ENCODE assay signal across 23 cellular contexts in the genomic region with DNA sequence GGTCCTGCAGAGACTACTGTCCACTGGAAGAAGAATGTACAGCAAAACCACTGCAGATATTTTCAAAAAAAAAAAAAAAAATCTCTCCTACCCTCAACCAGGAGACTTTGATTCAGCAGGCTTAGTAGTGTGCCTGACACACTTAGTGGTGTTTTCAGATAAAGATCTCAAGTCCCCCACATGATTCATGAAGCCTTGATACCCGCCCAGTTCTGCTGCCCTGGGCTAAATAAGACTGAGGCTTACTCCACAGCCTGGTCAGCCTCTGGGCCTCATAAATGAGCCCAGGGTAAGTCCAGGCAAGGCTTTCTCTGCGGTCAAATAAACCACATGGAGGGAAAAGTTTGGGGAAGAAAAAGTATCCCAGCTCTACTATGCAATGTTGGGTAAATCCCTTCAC.
"Had no signal": no experiment of that assay in that cellular context is flagged by ENCODE, and none has a peak within 500 bp of the region (broad histone marks: within the 10 kb centered on the region; RNA-seq: fewer than 3 reads in every experiment).

No MANE protein-coding gene starts in this region.

- H3K9me3 ChIP-seq: Peyer's patch had no signal

- H3K27ac Mint-ChIP-seq: activated B cell treated with CpG ODN at 0.5 μM for 24 hours; activated CD4-positive, alpha-beta T cell treated with anti-CD3 and anti-CD28 coated beads, Interleukin-2, amount 10 ng/mL, durations not matched to agents 24 days and 14 days; activated CD8-positive, alpha-beta memory T cell treated with anti-CD3 and anti-CD28 coated beads, Interleukin-2, amount 10 ng/mL, durations not matched to agents 7 days and 5 days; activated T-cell treated with anti-CD3 and anti-CD28 coated beads, Interleukin-2, amount 50 U/mL, for 24 hours; activated T-helper 1 cell treated with anti-CD3 and anti-CD28 coated beads, Interleukin-12 subunit alpha, Interleukin-12 subunit beta, Interleukin-2, Interleukin-4 antibody, amounts not matched to agents 30 ng/mL and 10 ng/mL and 1 ng/mL, durations not matched to agents 14 hours and 24 hours and 36 hours; T-helper 1 cell treated with Interleukin-12 subunit alpha and Interleukin-12 subunit beta and Interleukin-4 antibody, amounts not matched to agents 30 μg/mL and 1 μg/mL, for 36 hours had no signal

- H3K4me3 ChIP-seq: Peyer's patch had no signal

- H3K4me1 ChIP-seq: Peyer's patch had no signal

- H3K9me3 Mint-ChIP-seq: activated B cell treated with CpG ODN at 0.5 μM for 24 hours; activated naive CD4-positive, alpha-beta T cell treated with anti-CD3 and anti-CD28 coated beads, Interleukin-2, amount 50 U/mL, for 72 hours; activated T-cell treated with anti-CD3 and anti-CD28 coated beads, Interleukin-2, amount 50 U/mL, for 24 hours had no signal

- ATAC-seq: activated CD8-positive, alpha-beta memory T cell treated with anti-CD3 and anti-CD28 coated beads, Interleukin-2, amount 10 ng/mL, durations not matched to agents 7 days and 5 days had no signal

- H3K4me1 Mint-ChIP-seq: activated CD4-positive, alpha-beta T cell treated with anti-CD3 and anti-CD28 coated beads, Interleukin-2, amount 10 ng/mL, durations not matched to agents 24 days and 14 days; activated CD8-positive, alpha-beta memory T cell treated with anti-CD3 and anti-CD28 coated beads, Interleukin-2, amount 10 ng/mL, durations not matched to agents 7 days and 5 days had no signal

- H3K36me3 ChIP-seq: Peyer's patch had no signal

- H3K27me3 ChIP-seq: Peyer's patch had no signal

- H3K27ac ChIP-seq: Peyer's patch had no signal

- H3K4me3 Mint-ChIP-seq: activated B cell treated with CpG ODN at 0.5 μM for 24 hours; activated CD4-positive, alpha-beta T cell treated with anti-CD3 and anti-CD28 coated beads, Interleukin-2, amount 10 ng/mL, durations not matched to agents 24 days and 14 days; activated CD8-positive, alpha-beta memory T cell treated with anti-CD3 and anti-CD28 coated beads, Interleukin-2, amount 10 ng/mL, durations not matched to agents 7 days and 5 days; activated T-cell treated with anti-CD3 and anti-CD28 coated beads, Interleukin-2, amount 50 U/mL, for 24 hours; activated T-helper 1 cell treated with anti-CD3 and anti-CD28 coated beads, Interleukin-12 subunit alpha, Interleukin-12 subunit beta, Interleukin-2, Interleukin-4 antibody, amounts not matched to agents 30 ng/mL and 10 ng/mL and 1 ng/mL, durations not matched to agents 14 hours and 24 hours and 36 hours; T-helper 1 cell treated with Interleukin-12 subunit alpha and Interleukin-12 subunit beta and Interleukin-4 antibody, amounts not matched to agents 30 μg/mL and 1 μg/mL, for 36 hours had no signal

- H3K36me3 Mint-ChIP-seq: activated CD8-positive, alpha-beta memory T cell treated with anti-CD3 and anti-CD28 coated beads, Interleukin-2, amount 10 ng/mL, durations not matched to agents 7 days and 5 days; activated naive CD4-positive, alpha-beta T cell treated with anti-CD3 and anti-CD28 coated beads, Interleukin-2, amount 50 U/mL, for 72 hours had no signal

- DNase-seq: activated B cell treated with CpG ODN at 0.5 μM for 24 hours; activated CD4-positive, alpha-beta T cell treated with anti-CD3 and anti-CD28 coated beads for 1 hour; activated CD4-positive, alpha-beta T cell treated with anti-CD3 and anti-CD28 coated beads, Interleukin-2, amount 10 ng/mL, durations not matched to agents 24 days and 14 days; activated CD4-positive, alpha-beta T cell treated with anti-CD3 and anti-CD28 coated beads, Interleukin-2, amount 50 U/mL, for 48 hours; activated CD8-positive, alpha-beta memory T cell treated with anti-CD3 and anti-CD28 coated beads, Interleukin-2, amount 10 ng/mL, durations not matched to agents 7 days and 5 days; activated effector memory CD4-positive, alpha-beta T cell treated with anti-CD3 and anti-CD28 coated beads, Interleukin-2, amount 50 U/mL, for 16 hours; activated naive CD4-positive, alpha-beta T cell treated with Interleukin-2 at 50 U/mL for 16 hours; activated T-cell treated with anti-CD3 and anti-CD28 coated beads, Interleukin-2, amount 50 U/mL, for 24 hours; cerebellar nuclear complex; Karpas-422; NCI-H1092; NCI-H1417 treated with DMSO at 0.1 percent for 48 hours; NCI-H1694 treated with DMSO at 0.1 percent for 48 hours; NCI-H2029 treated with DMSO at 0.1 percent for 48 hours; NCI-H345; NCI-H510A; NCI-H526 treated with DMSO at 0.1 percent for 48 hours; NCI-H82; Peyer's patch; SHP77 treated with DMSO at 0.1 percent for 48 hours had no signal
